In the genomic region with DNA sequence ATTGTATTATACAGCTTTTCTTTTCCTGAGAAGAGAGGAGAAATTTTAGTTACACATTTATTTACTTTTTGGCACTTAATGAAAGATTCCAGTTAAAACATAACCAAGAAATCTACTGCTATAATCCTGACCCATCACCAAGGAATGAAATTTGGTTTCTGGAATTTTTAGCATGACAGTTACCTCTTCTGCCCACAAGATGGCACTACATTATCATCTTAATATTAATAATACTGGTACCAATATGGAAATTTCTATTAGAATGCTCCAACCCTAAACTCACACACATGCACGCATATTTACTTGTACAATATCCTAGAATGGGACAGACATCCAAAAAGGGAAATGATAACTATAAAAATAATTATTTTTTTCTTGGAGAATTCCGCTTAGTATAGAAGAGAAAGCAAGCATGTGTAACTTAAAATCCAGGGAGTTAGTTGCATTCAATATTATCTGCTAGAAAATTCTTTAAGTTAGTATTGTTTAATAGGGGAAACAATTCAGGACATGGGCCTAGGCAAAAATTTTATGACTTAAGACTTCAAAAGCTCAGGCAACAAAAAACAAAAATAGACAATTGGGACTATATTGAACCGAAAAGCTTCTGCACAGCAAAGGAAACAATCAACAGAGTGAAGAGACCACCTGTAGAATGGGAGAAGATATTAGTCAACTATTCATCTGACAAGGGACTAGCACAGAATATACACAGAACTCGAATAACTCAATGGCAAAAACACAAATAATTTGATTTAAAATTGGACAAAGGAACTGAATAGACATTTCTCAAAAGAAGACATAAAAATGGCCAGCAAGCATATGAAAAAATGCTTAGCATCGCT, we compare ENCODE assay signal across 8 cellular contexts. TPM values are rescaled to one million over a fixed set of nuclear protein-coding genes. Genes with fewer than 3 reads are reported as not detected.
A peak's percentile ranks its signal among the peaks of the same experiment; 100 is the strongest.
DNase-seq lines count a peak whose midpoint lies in the region; ATAC-seq and TF ChIP-seq lines count a peak whose summit lies in the region.

No MANE protein-coding gene starts in this region.

- H3K4me3 ChIP-seq in astrocyte of the cerebellum (ENCODE audit: low read depth, low read length) (no peak overlapping the region), mesenchymal stem cell (ENCODE audit: insufficient read depth in 1 of 2, low read depth in 1 of 2, low read length in 2 of 2) (no peak overlapping the region)

- H3K4me3 Mint-ChIP-seq in CD4-positive, alpha-beta T cell = no peak overlapping the region
- no peak overlapping the region for H3K4me3 Mint-ChIP-seq in stimulated activated naive CD8-positive, alpha-beta T cell treated with anti-CD3 and anti-CD28 coated beads, Interleukin-15, amount 100 ng/mL, for 72 hours

- H3K9me3 Mint-ChIP-seq in CD4-positive, alpha-beta T cell = no peaks in the 10 kb centered on the region
- no peaks in the 10 kb centered on the region for H3K9me3 Mint-ChIP-seq in stimulated activated naive CD8-positive, alpha-beta T cell treated with anti-CD3 and anti-CD28 coated beads, Interleukin-15, amount 100 ng/mL, for 72 hours

- no peaks in the 10 kb centered on the region for H3K27me3 ChIP-seq in CD4-positive, alpha-beta T cell (ENCODE audit: control insufficient read depth, insufficient read depth, low read length)
- peaks cover 0 to 12% of the 10 kb centered on the region in 2 experiments for H3K27me3 ChIP-seq in mesenchymal stem cell (ENCODE audit: control insufficient read depth in 1 of 2, insufficient read depth in 1 of 2, low read length in 2 of 2)

- H4K8ac ChIP-seq in mesenchymal stem cell (ENCODE audit: low read length) = no peak overlapping the region

- no peaks in the 10 kb centered on the region for H3K36me3 Mint-ChIP-seq in CD4-positive, alpha-beta T cell (ENCODE audit: low read depth)

- CTCF ChIA-PET in CD4-positive, alpha-beta T cell (lab: Charles Lee) = no interaction called here

- H3K4ac ChIP-seq in mesenchymal stem cell (ENCODE audit: low read depth in 1 of 2, low read length in 2 of 2) = no peak overlapping the region

- 78% methylated on average over 2 of the region's 5 CpGs for WGBS in mesenchymal stem cell

- H2AFZ ChIP-seq in mesenchymal stem cell (ENCODE audit: low read depth, low read length) = no peak overlapping the region

- no peak overlapping the region for H2BK15ac ChIP-seq in mesenchymal stem cell (ENCODE audit: low read depth, poor library complexity, severe bottlenecking)

- POLR2A ChIA-PET in CD4-positive, alpha-beta T cell (lab: Charles Lee) = no interaction called here

- no peak overlapping the region for H3K27ac ChIP-seq in CD4-positive, alpha-beta T cell (ENCODE audit: low read depth, low read length)
- H3K27ac ChIP-seq in mesenchymal stem cell (ENCODE audit: low read length, poor library complexity, severe bottlenecking) = no peak overlapping the region

- no peak overlapping the region for H3K18ac ChIP-seq in mesenchymal stem cell (ENCODE audit: low read depth in 1 of 2, low read length in 2 of 2)

- ATAC-seq in CD4-positive, alpha-beta T cell (ENCODE audit: poor library complexity) = no peak
- ATAC-seq in HG02678 (IDR thresholded peaks at IDR 0.05; ENCODE audit: unreplicated experiment) (peak; percentile 45), GM18909 (IDR thresholded peaks at IDR 0.05; ENCODE audit: poor library complexity, unreplicated experiment) (no peak)
- no peak for ATAC-seq in stimulated activated naive CD8-positive, alpha-beta T cell treated with anti-CD3 and anti-CD28 coated beads, Interleukin-15, amount 100 ng/mL, for 72 hours

- H2BK120ac ChIP-seq in mesenchymal stem cell (ENCODE audit: low read depth, low read length) = no peak overlapping the region

- no peak for DNase-seq in CD4-positive, alpha-beta T cell
- DNase-seq in astrocyte of the cerebellum (ENCODE audit: low read depth) (peak; percentile 9), mesenchymal stem cell (peak; percentile 15), NCI-H128 (lab: John Stamatoyannopoulos, UW; ENCODE audit: unreplicated experiment) (no peak), T-helper 2 cell (no peak)
- DNase-seq in stimulated activated naive CD8-positive, alpha-beta T cell treated with anti-CD3 and anti-CD28 coated beads, Interleukin-15, amount 100 ng/mL, for 72 hours = no peak

- H3K4me2 ChIP-seq in mesenchymal stem cell (ENCODE audit: low read length, poor library complexity, severe bottlenecking) = no peak overlapping the region

- H3K4me1 Mint-ChIP-seq in CD4-positive, alpha-beta T cell (ENCODE audit: low read depth) = no peaks in the 10 kb centered on the region
- H3K4me1 Mint-ChIP-seq in stimulated activated naive CD8-positive, alpha-beta T cell treated with anti-CD3 and anti-CD28 coated beads, Interleukin-15, amount 100 ng/mL, for 72 hours = no peaks in the 10 kb centered on the region

- H3K9ac ChIP-seq in mesenchymal stem cell (ENCODE audit: low read length) = no peak overlapping the region

- peak; percentile 65 for TF ChIP-seq CTCF in CD4-positive, alpha-beta T cell (IDR thresholded peaks at IDR 0.05)
- TF ChIP-seq CTCF in astrocyte of the cerebellum (IDR thresholded peaks at IDR 0.05; ENCODE audit: low read depth, low read length, missing control alignments) = peak; percentile 53

- H3K23ac ChIP-seq in mesenchymal stem cell (ENCODE audit: low read length in 2 of 2) = no peak overlapping the region

- intact Hi-C loops in CD4-positive, alpha-beta T cell (cut with DNase I, micrococcal nuclease) = loop anchor here in 1 of 2 experiments (5.0 kb wide), 1 partner anchor 58 kb away; no protein-coding TSS in a partner anchor

- no peaks in the 10 kb centered on the region for H3K9me3 ChIP-seq in CD4-positive, alpha-beta T cell (ENCODE audit: control insufficient read depth, low read length)
- no peaks in the 10 kb centered on the region for H3K9me3 ChIP-seq in mesenchymal stem cell (ENCODE audit: control insufficient read depth, low read length)

- peaks cover 13% of the 10 kb centered on the region for H3K4me1 ChIP-seq in mesenchymal stem cell (ENCODE audit: control insufficient read depth, insufficient read depth, low read depth, low read length)

- no peak overlapping the region for H2AK5ac ChIP-seq in mesenchymal stem cell (ENCODE audit: low read length, severe bottlenecking)

- no peaks in the 10 kb centered on the region for H3K27me3 Mint-ChIP-seq in CD4-positive, alpha-beta T cell
- H3K27me3 Mint-ChIP-seq in stimulated activated naive CD8-positive, alpha-beta T cell treated with anti-CD3 and anti-CD28 coated beads, Interleukin-15, amount 100 ng/mL, for 72 hours = peaks cover 19% of the 10 kb centered on the region

- no peaks in the 10 kb centered on the region for H3K36me3 ChIP-seq in mesenchymal stem cell (ENCODE audit: control insufficient read depth in 1 of 2, insufficient read depth in 2 of 2, low read depth in 1 of 2, low read length in 2 of 2)

- no peak overlapping the region for H3K27ac Mint-ChIP-seq in CD4-positive, alpha-beta T cell
- no peak overlapping the region for H3K27ac Mint-ChIP-seq in stimulated activated naive CD8-positive, alpha-beta T cell treated with anti-CD3 and anti-CD28 coated beads, Interleukin-15, amount 100 ng/mL, for 72 hours

- H4K91ac ChIP-seq in mesenchymal stem cell (ENCODE audit: low read length) = no peak overlapping the region

- in situ Hi-C loops in astrocyte of the cerebellum (cut with HindIII; ENCODE audit: low sequenced_read_pairs) = no loop called here

- peaks cover 2% of the 10 kb centered on the region for H3K79me1 ChIP-seq in mesenchymal stem cell (replicated peaks; ENCODE audit: low read length, poor library complexity, severe bottlenecking)

- no peak overlapping the region for H2BK12ac ChIP-seq in mesenchymal stem cell (ENCODE audit: low read length in 2 of 2)

- no peak overlapping the region for H3K14ac ChIP-seq in mesenchymal stem cell (ENCODE audit: low read length in 2 of 2)

- no peak overlapping the region for H2BK5ac ChIP-seq in mesenchymal stem cell (ENCODE audit: low read depth, low read length, poor library complexity, severe bottlenecking)

RNA-seq across cellular contexts. Expression of a gene that starts 37.4 kb away (rescaled TPM):
- total RNA-seq in CD4-positive, alpha-beta T cell = under 1 TPM; 0.95 to 0.99 TPM
- 0.32 TPM for polyA plus RNA-seq in mesenchymal stem cell (2013, experiment 1 of 2)
- 0.29 TPM for polyA plus RNA-seq in mesenchymal stem cell (2013, experiment 2 of 2)

Comparison
In these comparisons a context has a peak if more than half of its experiments do, and no peak if none do; other contexts are left out.
1. DNase-seq: peak in astrocyte of the cerebellum (single experiment) and mesenchymal stem cell (single experiment); none in CD4-positive, alpha-beta T cell (0 of 10), NCI-H128 (single experiment), stimulated activated naive CD8-positive, alpha-beta T cell treated with anti-CD3 and anti-CD28 coated beads, Interleukin-15, amount 100 ng/mL, for 72 hours (0 of 2) and T-helper 2 cell (0 of 5).